In genomic region chr10:125156739-125157472, GRCh38 we compare ENCODE assay signal across 9 cellular contexts. TPM values are rescaled to one million over a fixed set of nuclear protein-coding genes. Genes with fewer than 3 reads are reported as not detected.
DNase-seq lines count a peak whose midpoint lies in the region; ATAC-seq and TF ChIP-seq lines count a peak whose summit lies in the region.
"Had no signal": no experiment of that assay in that cellular context is flagged by ENCODE, and none has a peak within 500 bp of the region (broad histone marks: within the 10 kb centered on the region; RNA-seq: fewer than 3 reads in every experiment).

No MANE protein-coding gene starts in this region.

- DNase-seq in AG09309 (ENCODE audit: low read depth) (no peak), LoVo (ENCODE audit: low spot score) (peak; percentile 71), endodermal cell (no peak), HEK293T (ENCODE audit: extremely low spot score) (no peak)
- DNase-seq in natural killer cell treated with Interleukin-12 subunit alpha and Interleukin-12 subunit beta and Interleukin-15 and Interleukin-18, amount 100 ng/mL, for 72 hours (ENCODE audit: low spot score), result no peak
- DNase-seq in activated CD8-positive, alpha-beta T cell treated with anti-CD3 and anti-CD28 coated beads, Interleukin-2, amount 10 ng/mL, durations not matched to agents 7 days and 5 days, result no peak
- DNase-seq in activated naive CD8-positive, alpha-beta T cell treated with anti-CD3 and anti-CD28 coated beads for 36 hours, result no peak

- H3K27me3 Mint-ChIP-seq in endodermal cell (ENCODE audit: insufficient read depth), result no peaks in the 10 kb centered on the region
- no peaks in the 10 kb centered on the region for H3K27me3 Mint-ChIP-seq in natural killer cell treated with Interleukin-12 subunit alpha and Interleukin-12 subunit beta and Interleukin-15 and Interleukin-18, amount 100 ng/mL, for 72 hours
- peaks cover 77% of the 10 kb centered on the region for H3K27me3 Mint-ChIP-seq in stimulated activated memory B cell treated with anti-CD40 and anti-IgM and Interleukin-4, amounts not matched to agents 10 μg/mL and 1 μg/mL and 100 μg/mL, for 72 hours
- peaks cover 57% of the 10 kb centered on the region for H3K27me3 Mint-ChIP-seq in activated CD8-positive, alpha-beta T cell treated with anti-CD3 and anti-CD28 coated beads, Interleukin-2, amount 10 ng/mL, durations not matched to agents 7 days and 5 days (ENCODE audit: low read depth)
- H3K27me3 Mint-ChIP-seq in activated naive CD8-positive, alpha-beta T cell treated with anti-CD3 and anti-CD28 coated beads for 36 hours, result peaks cover 74% of the 10 kb centered on the region

- no peak overlapping the region for H3K27ac ChIP-seq in endodermal cell (ENCODE audit: low read depth, low read length)

- H3K4me1 ChIP-seq in endodermal cell (ENCODE audit: control insufficient read depth, insufficient read depth, low read length), result peaks cover 14% of the 10 kb centered on the region

- TF ChIP-seq CTCF in AG09309 (IDR thresholded peaks at IDR 0.05; ENCODE audit: control insufficient read depth, insufficient read depth, low read depth, low read length, missing control alignments) (no peak), endodermal cell (conservative IDR thresholded peaks at IDR 0.05) (no peak)

- POLR2A ChIA-PET in HEK293T (lab: Yijun Ruan, JAX), result no interaction called here
- POLR2A ChIA-PET in activated CD8-positive, alpha-beta T cell treated with anti-CD3 and anti-CD28 coated beads, Interleukin-2, amount 10 ng/mL, durations not matched to agents 7 days and 5 days (lab: Charles Lee), result no interaction called here

- no peak overlapping the region for H3K27ac Mint-ChIP-seq in endodermal cell
- H3K27ac Mint-ChIP-seq in natural killer cell treated with Interleukin-12 subunit alpha and Interleukin-12 subunit beta and Interleukin-15 and Interleukin-18, amount 100 ng/mL, for 72 hours, result peak overlapping the region; percentile 68 to 94
- H3K27ac Mint-ChIP-seq in stimulated activated memory B cell treated with anti-CD40 and anti-IgM and Interleukin-4, amounts not matched to agents 10 μg/mL and 1 μg/mL and 100 μg/mL, for 72 hours, result no peak overlapping the region
- no peak overlapping the region for H3K27ac Mint-ChIP-seq in activated CD8-positive, alpha-beta T cell treated with anti-CD3 and anti-CD28 coated beads, Interleukin-2, amount 10 ng/mL, durations not matched to agents 7 days and 5 days
- H3K27ac Mint-ChIP-seq in activated naive CD8-positive, alpha-beta T cell treated with anti-CD3 and anti-CD28 coated beads for 36 hours, result no peak overlapping the region

- no peak for ATAC-seq in natural killer cell treated with Interleukin-12 subunit alpha and Interleukin-12 subunit beta and Interleukin-15 and Interleukin-18, amount 100 ng/mL, for 72 hours
- no peak for ATAC-seq in stimulated activated memory B cell treated with anti-CD40 and anti-IgM and Interleukin-4, amounts not matched to agents 10 μg/mL and 1 μg/mL and 100 μg/mL, for 72 hours
- no peak for ATAC-seq in activated CD8-positive, alpha-beta T cell treated with anti-CD3 and anti-CD28 coated beads, Interleukin-2, amount 10 ng/mL, durations not matched to agents 7 days and 5 days

- H3K9me3 Mint-ChIP-seq in endodermal cell, result no peaks in the 10 kb centered on the region
- no peaks in the 10 kb centered on the region for H3K9me3 Mint-ChIP-seq in natural killer cell treated with Interleukin-12 subunit alpha and Interleukin-12 subunit beta and Interleukin-15 and Interleukin-18, amount 100 ng/mL, for 72 hours
- H3K9me3 Mint-ChIP-seq in stimulated activated memory B cell treated with anti-CD40 and anti-IgM and Interleukin-4, amounts not matched to agents 10 μg/mL and 1 μg/mL and 100 μg/mL, for 72 hours, result no peaks in the 10 kb centered on the region
- no peaks in the 10 kb centered on the region for H3K9me3 Mint-ChIP-seq in activated CD8-positive, alpha-beta T cell treated with anti-CD3 and anti-CD28 coated beads, Interleukin-2, amount 10 ng/mL, durations not matched to agents 7 days and 5 days (ENCODE audit: insufficient read depth)
- H3K9me3 Mint-ChIP-seq in activated naive CD8-positive, alpha-beta T cell treated with anti-CD3 and anti-CD28 coated beads for 36 hours, result no peaks in the 10 kb centered on the region

- CTCF ChIA-PET in HEK293T (lab: Yijun Ruan, JAX), result no interaction called here
- CTCF ChIA-PET in activated CD8-positive, alpha-beta T cell treated with anti-CD3 and anti-CD28 coated beads, Interleukin-2, amount 10 ng/mL, durations not matched to agents 7 days and 5 days (lab: Charles Lee), result no interaction called here

- WGBS in endodermal cell (ENCODE audit: insufficient coverage in 1 of 2, insufficient read length in 1 of 2), 2 experiments, result 11 to 20% methylated on average over 5 to 11 of the region's 13 CpGs

- H3K36me3 ChIP-seq in endodermal cell (ENCODE audit: control insufficient read depth, insufficient read depth, low read length), result no peaks in the 10 kb centered on the region

- H3K9ac ChIP-seq in endodermal cell (ENCODE audit: extremely low read depth, low read length, poor library complexity, severe bottlenecking), result peak overlapping the region; percentile 23

- H3K4me1 Mint-ChIP-seq in endodermal cell, result peaks cover 57% of the 10 kb centered on the region
- peaks cover 53 to 56% of the 10 kb centered on the region in 2 donors for H3K4me1 Mint-ChIP-seq in natural killer cell treated with Interleukin-12 subunit alpha and Interleukin-12 subunit beta and Interleukin-15 and Interleukin-18, amount 100 ng/mL, for 72 hours (ENCODE audit: low read depth in 2 of 2)
- H3K4me1 Mint-ChIP-seq in stimulated activated memory B cell treated with anti-CD40 and anti-IgM and Interleukin-4, amounts not matched to agents 10 μg/mL and 1 μg/mL and 100 μg/mL, for 72 hours, result peaks cover 6% of the 10 kb centered on the region
- H3K4me1 Mint-ChIP-seq in activated CD8-positive, alpha-beta T cell treated with anti-CD3 and anti-CD28 coated beads, Interleukin-2, amount 10 ng/mL, durations not matched to agents 7 days and 5 days (ENCODE audit: low read depth), result peaks cover 11% of the 10 kb centered on the region
- H3K4me1 Mint-ChIP-seq in activated naive CD8-positive, alpha-beta T cell treated with anti-CD3 and anti-CD28 coated beads for 36 hours, result no peaks in the 10 kb centered on the region

- H3K9me3 ChIP-seq in endodermal cell (ENCODE audit: control insufficient read depth, low read length), result no peaks in the 10 kb centered on the region

- peak overlapping the region; percentile 79 for H3K4me3 Mint-ChIP-seq in endodermal cell
- H3K4me3 Mint-ChIP-seq in natural killer cell treated with Interleukin-12 subunit alpha and Interleukin-12 subunit beta and Interleukin-15 and Interleukin-18, amount 100 ng/mL, for 72 hours, result peak overlapping the region; percentile 91
- no peak overlapping the region for H3K4me3 Mint-ChIP-seq in stimulated activated memory B cell treated with anti-CD40 and anti-IgM and Interleukin-4, amounts not matched to agents 10 μg/mL and 1 μg/mL and 100 μg/mL, for 72 hours
- H3K4me3 Mint-ChIP-seq in activated CD8-positive, alpha-beta T cell treated with anti-CD3 and anti-CD28 coated beads, Interleukin-2, amount 10 ng/mL, durations not matched to agents 7 days and 5 days, result no peak overlapping the region
- no peak overlapping the region for H3K4me3 Mint-ChIP-seq in activated naive CD8-positive, alpha-beta T cell treated with anti-CD3 and anti-CD28 coated beads for 36 hours

- peak overlapping the region; percentile 21 for H3K4me3 ChIP-seq in AG09309 (ENCODE audit: control insufficient read depth, low read depth, low read length)
- H3K4me3 ChIP-seq in endodermal cell (ENCODE audit: low read length), result peak overlapping the region; percentile 92
- H3K4me3 ChIP-seq: lung had no signal

- no peaks in the 10 kb centered on the region for H3K36me3 Mint-ChIP-seq in endodermal cell (ENCODE audit: low read depth)
- no peaks in the 10 kb centered on the region for H3K36me3 Mint-ChIP-seq in natural killer cell treated with Interleukin-12 subunit alpha and Interleukin-12 subunit beta and Interleukin-15 and Interleukin-18, amount 100 ng/mL, for 72 hours
- no peaks in the 10 kb centered on the region for H3K36me3 Mint-ChIP-seq in stimulated activated memory B cell treated with anti-CD40 and anti-IgM and Interleukin-4, amounts not matched to agents 10 μg/mL and 1 μg/mL and 100 μg/mL, for 72 hours
- no peaks in the 10 kb centered on the region for H3K36me3 Mint-ChIP-seq in activated CD8-positive, alpha-beta T cell treated with anti-CD3 and anti-CD28 coated beads, Interleukin-2, amount 10 ng/mL, durations not matched to agents 7 days and 5 days (ENCODE audit: low read depth)
- no peaks in the 10 kb centered on the region for H3K36me3 Mint-ChIP-seq in activated naive CD8-positive, alpha-beta T cell treated with anti-CD3 and anti-CD28 coated beads for 36 hours

- H3K27me3 ChIP-seq in endodermal cell (ENCODE audit: control insufficient read depth, insufficient read depth, low read length, poor library complexity, severe bottlenecking), result no peaks in the 10 kb centered on the region

TF ChIP-seq in HEK293T, 16 proteins besides CTCF, POLR2A, EP300 and RAD21:
- TF ChIP-seq ARNT (IDR thresholded peaks at IDR 0.05) (no peak), ELF4 (IDR thresholded peaks at IDR 0.05) (no peak), FOXK2 (IDR thresholded peaks at IDR 0.05) (no peak)

RNA-seq across cellular contexts. Expression of gene CTBP2, which starts 3.5 kb away (rescaled TPM):
- total RNA-seq in endodermal cell, result 100 to 1,000 TPM in 1 of 2 donors, 10 to 100 TPM in 1; 75.3 to 109 TPM
- polyA plus RNA-seq in endodermal cell (2013, experiment 1 of 2), result 119 TPM
- polyA plus RNA-seq in endodermal cell (2013, experiment 2 of 2), result 108 TPM
- total RNA-seq in natural killer cell treated with Interleukin-12 subunit alpha and Interleukin-12 subunit beta and Interleukin-15 and Interleukin-18, amount 100 ng/mL, for 72 hours, result 10 to 100 TPM; 61.3 to 76.4 TPM
- under 1 TPM; 0.29 to 0.40 TPM for total RNA-seq in activated CD8-positive, alpha-beta T cell treated with anti-CD3 and anti-CD28 coated beads, Interleukin-2, amount 10 ng/mL, durations not matched to agents 7 days and 5 days
- under 1 TPM in 1 of 2 experiments, not detected in 1; 0.25 TPM for total RNA-seq in activated naive CD8-positive, alpha-beta T cell treated with anti-CD3 and anti-CD28 coated beads for 36 hours

Comparison
In these comparisons a context has a peak if more than half of its experiments do, and no peak if none do; other contexts are left out.
1. H3K27ac Mint-ChIP-seq: peak in natural killer cell treated with Interleukin-12 subunit alpha and Interleukin-12 subunit beta and Interleukin-15 and Interleukin-18, amount 100 ng/mL, for 72 hours (2 of 2); none in endodermal cell (single experiment), stimulated activated memory B cell treated with anti-CD40 and anti-IgM and Interleukin-4, amounts not matched to agents 10 μg/mL and 1 μg/mL and 100 μg/mL, for 72 hours (single experiment), activated CD8-positive, alpha-beta T cell treated with anti-CD3 and anti-CD28 coated beads, Interleukin-2, amount 10 ng/mL, durations not matched to agents 7 days and 5 days (single experiment) and activated naive CD8-positive, alpha-beta T cell treated with anti-CD3 and anti-CD28 coated beads for 36 hours (single experiment).
2. H3K4me3 Mint-ChIP-seq: peak in endodermal cell (single experiment) and natural killer cell treated with Interleukin-12 subunit alpha and Interleukin-12 subunit beta and Interleukin-15 and Interleukin-18, amount 100 ng/mL, for 72 hours (single experiment); none in stimulated activated memory B cell treated with anti-CD40 and anti-IgM and Interleukin-4, amounts not matched to agents 10 μg/mL and 1 μg/mL and 100 μg/mL, for 72 hours (single experiment), activated CD8-positive, alpha-beta T cell treated with anti-CD3 and anti-CD28 coated beads, Interleukin-2, amount 10 ng/mL, durations not matched to agents 7 days and 5 days (single experiment) and activated naive CD8-positive, alpha-beta T cell treated with anti-CD3 and anti-CD28 coated beads for 36 hours (single experiment).
3. RNA of gene CTBP2, which starts 3.5 kb away (total RNA-seq): 75.3 to 109 TPM in endodermal cell and 61.3 to 76.4 TPM in natural killer cell treated with Interleukin-12 subunit alpha and Interleukin-12 subunit beta and Interleukin-15 and Interleukin-18, amount 100 ng/mL, for 72 hours; 0.29 to 0.40 TPM in activated CD8-positive, alpha-beta T cell treated with anti-CD3 and anti-CD28 coated beads, Interleukin-2, amount 10 ng/mL, durations not matched to agents 7 days and 5 days and 0.25 TPM in activated naive CD8-positive, alpha-beta T cell treated with anti-CD3 and anti-CD28 coated beads for 36 hours; every median in the first group is over 10 times any median in the second.